19 cellular contexts compared by ENCODE assay signal in the genomic region with DNA sequence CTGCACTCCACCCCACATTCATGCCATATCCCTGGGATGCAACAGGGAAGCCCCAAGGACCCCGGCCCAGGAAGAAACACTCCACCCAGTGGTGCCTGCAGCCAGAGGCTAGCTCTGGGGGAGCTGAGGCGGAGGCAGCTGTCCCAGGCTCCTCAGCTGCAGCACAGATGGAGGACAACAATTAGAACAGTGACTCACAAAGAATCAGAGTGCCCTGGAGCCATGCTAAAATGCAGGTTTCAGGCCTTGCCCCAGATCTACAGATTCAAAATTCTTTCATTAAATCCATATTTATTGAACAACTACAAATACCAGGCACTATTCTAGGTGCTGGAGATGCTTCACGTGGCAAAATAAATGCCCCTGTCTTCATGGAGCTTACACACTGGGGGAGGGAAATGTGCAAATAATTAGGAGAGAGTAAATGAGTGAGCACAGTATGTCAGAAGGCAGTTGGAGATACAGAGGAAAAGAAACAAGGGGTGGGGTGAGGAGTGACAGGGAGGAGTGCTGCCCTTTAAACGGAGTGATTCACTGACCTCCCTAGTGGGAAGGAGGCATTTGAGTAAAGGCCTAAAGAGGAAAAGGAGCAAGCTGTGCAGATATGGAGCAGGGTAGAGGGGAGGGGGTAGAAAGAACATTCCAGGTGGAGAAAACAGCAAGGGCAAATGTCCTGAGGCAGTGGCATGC.
DNase-seq lines count a peak whose midpoint lies in the region; ATAC-seq and TF ChIP-seq lines count a peak whose summit lies in the region.
"Had no signal": no experiment of that assay in that cellular context is flagged by ENCODE, and none has a peak within 500 bp of the region (broad histone marks: within the 10 kb centered on the region; RNA-seq: fewer than 3 reads in every experiment).

No MANE protein-coding gene starts in this region.

- no peaks in the 10 kb centered on the region for H3K9me3 Mint-ChIP-seq in WTC11
- no peaks in the 10 kb centered on the region for H3K9me3 Mint-ChIP-seq in T-helper 2 cell treated with Interferon-gamma antibody and Interleukin-4, amounts not matched to agents 5 μg/mL and 100 μg/mL, for 36 hours
- H3K9me3 Mint-ChIP-seq: activated naive CD4-positive, alpha-beta T cell treated with anti-CD3 and anti-CD28 coated beads, Interleukin-2, amount 50 U/mL, for 24 hours had no signal

- no peaks in the 10 kb centered on the region for H3K36me3 Mint-ChIP-seq in WTC11
- H3K36me3 Mint-ChIP-seq in T-helper 2 cell treated with Interferon-gamma antibody and Interleukin-4, amounts not matched to agents 5 μg/mL and 100 μg/mL, for 36 hours (ENCODE audit: low read depth): no peaks in the 10 kb centered on the region
- H3K36me3 Mint-ChIP-seq: activated naive CD4-positive, alpha-beta T cell treated with anti-CD3 and anti-CD28 coated beads, Interleukin-2, amount 50 U/mL, for 24 hours had no signal

- POLR2A ChIA-PET in RWPE1 (lab: Yijun Ruan, JAX; ENCODE audit: low non-redundant PET) (no interaction called here), WTC11 (lab: Charles Lee) (no interaction called here)

- in situ Hi-C loops in GM23248 (cut with MboI): no loop called here

- H3K4me2 ChIP-seq in GM23248 (ENCODE audit: unreplicated experiment): no peak overlapping the region

- H3K27me3 Mint-ChIP-seq in WTC11 (ENCODE audit: low read depth): no peaks in the 10 kb centered on the region
- H3K27me3 Mint-ChIP-seq in T-helper 2 cell treated with Interferon-gamma antibody and Interleukin-4, amounts not matched to agents 5 μg/mL and 100 μg/mL, for 36 hours (ENCODE audit: low read depth): no peaks in the 10 kb centered on the region
- H3K27me3 Mint-ChIP-seq: activated naive CD4-positive, alpha-beta T cell treated with anti-CD3 and anti-CD28 coated beads, Interleukin-2, amount 50 U/mL, for 24 hours had no signal

- peak; percentile 67 for DNase-seq in GM23248
- DNase-seq in RWPE1 (ENCODE audit: low spot score): no peak
- DNase-seq in foreskin fibroblast: peak; percentile 50 to 83
- DNase-seq in sigmoid colon: no peak
- no peak for DNase-seq in WTC11 (ENCODE audit: low spot score)
- no peak for DNase-seq in NCI-H1417 treated with DMSO at 0.1 percent for 48 hours (lab: John Stamatoyannopoulos, UW)
- DNase-seq in T-helper 2 cell treated with Interferon-gamma antibody and Interleukin-4, amounts not matched to agents 5 μg/mL and 100 μg/mL, for 36 hours (ENCODE audit: low spot score): no peak
- DNase-seq: activated T-cell treated with anti-CD3 and anti-CD28 coated beads, Interleukin-2, amount 50 U/mL, for 48 hours; DMS79 treated with DMSO at 0.1 percent for 48 hours; GOT3; left cardiac atrium; NCI-H1105 treated with DMSO at 0.1 percent for 48 hours; NCI-H2107; NCI-H526 treated with DMSO at 0.1 percent for 48 hours; stimulated activated naive CD4-positive, alpha-beta T cell treated with Interleukin-2 at 50 U/mL for 16 hours; upper lobe of right lung had no signal

- no peak overlapping the region for H3K9ac ChIP-seq in GM23248

- H3K9me3 ChIP-seq in GM23248 (ENCODE audit: low read depth) (no peaks in the 10 kb centered on the region), sigmoid colon (no peaks in the 10 kb centered on the region)
- H3K9me3 ChIP-seq: upper lobe of right lung had no signal

- 45 to 51% methylated on average over 4 of the region's 4 CpGs for WGBS in GM23248 (ENCODE audit: low coverage in 1 of 2, low lambda C conversion rate in 2 of 2, missing lambda C conversion rate in 2 of 2), 2 experiments
- WGBS in sigmoid colon, 2 donors: 81 to 82% methylated on average over 4 of the region's 4 CpGs

- no peaks in the 10 kb centered on the region for H4K20me1 ChIP-seq in GM23248 (ENCODE audit: insufficient read depth)

- H3K27ac ChIP-seq in GM23248: peak overlapping the region; percentile 63
- peak overlapping the region; percentile 40; the same call in 1 of the 2 replicates for H3K27ac ChIP-seq in RWPE1
- peak overlapping the region in 3 of 4 donors; percentile 54 to 64 (median 57) for H3K27ac ChIP-seq in sigmoid colon
- H3K27ac ChIP-seq: upper lobe of right lung had no signal

- peaks cover 15% of the 10 kb centered on the region for H3K4me1 Mint-ChIP-seq in WTC11
- H3K4me1 Mint-ChIP-seq in T-helper 2 cell treated with Interferon-gamma antibody and Interleukin-4, amounts not matched to agents 5 μg/mL and 100 μg/mL, for 36 hours (ENCODE audit: low read depth): no peaks in the 10 kb centered on the region
- H3K4me1 Mint-ChIP-seq: activated naive CD4-positive, alpha-beta T cell treated with anti-CD3 and anti-CD28 coated beads, Interleukin-2, amount 50 U/mL, for 24 hours had no signal

- H2AFZ ChIP-seq in GM23248: 0 out of 2 replicates have a peak overlapping the region, but pooled peaks have one; percentile 19

- TF ChIP-seq EP300 in sigmoid colon (IDR thresholded peaks at IDR 0.05): no peak

- H3K36me3 ChIP-seq in GM23248 (ENCODE audit: low read depth): no peaks in the 10 kb centered on the region
- peaks cover 0 to 20% (median 0%) of the 10 kb centered on the region in 4 donors for H3K36me3 ChIP-seq in sigmoid colon
- H3K36me3 ChIP-seq: upper lobe of right lung had no signal

- peaks cover 21% of the 10 kb centered on the region; the same call in 1 of the 2 replicates for H3F3A ChIP-seq in GM23248 (ENCODE audit: insufficient read depth)

- TF ChIP-seq POLR2A in sigmoid colon (IDR thresholded peaks at IDR 0.05): no peak

- H3K4me1 ChIP-seq in GM23248 (ENCODE audit: insufficient read depth) (peaks cover 25% of the 10 kb centered on the region), sigmoid colon (peaks cover 0 to 42% (median 28%) of the 10 kb centered on the region in 4 donors)

- no peak for ATAC-seq in WTC11
- no peak for ATAC-seq in HG03432 (IDR thresholded peaks at IDR 0.05; ENCODE audit: unreplicated experiment)
- ATAC-seq: activated CD4-positive, CD25-positive, alpha-beta regulatory T cell treated with anti-CD3 and anti-CD28 coated beads, Interleukin-2, amount 50 U/mL, for 24 hours had no signal

- H3K4me3 Mint-ChIP-seq in WTC11: no peak overlapping the region
- H3K4me3 Mint-ChIP-seq in T-helper 2 cell treated with Interferon-gamma antibody and Interleukin-4, amounts not matched to agents 5 μg/mL and 100 μg/mL, for 36 hours: no peak overlapping the region
- H3K4me3 Mint-ChIP-seq: activated naive CD4-positive, alpha-beta T cell treated with anti-CD3 and anti-CD28 coated beads, Interleukin-2, amount 50 U/mL, for 24 hours had no signal

- no peaks in the 10 kb centered on the region for H3K79me2 ChIP-seq in GM23248 (ENCODE audit: insufficient read depth)

- TF ChIP-seq CTCF in RWPE1 (conservative IDR thresholded peaks at IDR 0.05; ENCODE audit: low read depth) (no peak), foreskin fibroblast (IDR thresholded peaks at IDR 0.05; ENCODE audit: low read depth, low read length) (no peak), sigmoid colon (IDR thresholded peaks at IDR 0.05) (no peak), WTC11 (IDR thresholded peaks at IDR 0.05) (no peak)

- H3K27me3 ChIP-seq in GM23248 (replicated peaks; ENCODE audit: insufficient read depth): no peaks in the 10 kb centered on the region
- H3K27me3 ChIP-seq in sigmoid colon: no peaks in the 10 kb centered on the region
- H3K27me3 ChIP-seq: upper lobe of right lung had no signal

- no peaks in the 10 kb centered on the region for H3K9me2 ChIP-seq in GM23248 (ENCODE audit: insufficient read depth)

- intact Hi-C loops in sigmoid colon (cut with DNase I): no loop called here

- H3K4me3 ChIP-seq in GM23248: no peak overlapping the region
- no peak overlapping the region for H3K4me3 ChIP-seq in foreskin fibroblast (ENCODE audit: low read depth in 1 of 2, low read length in 2 of 2)
- no peak overlapping the region for H3K4me3 ChIP-seq in sigmoid colon
- H3K4me3 ChIP-seq: upper lobe of right lung had no signal

- CTCF ChIA-PET in RWPE1 (lab: Yijun Ruan, JAX): no interaction called here
- CTCF ChIA-PET in WTC11 (lab: Charles Lee): no interaction called here

- no peak overlapping the region for H3K27ac Mint-ChIP-seq in WTC11
- no peak overlapping the region for H3K27ac Mint-ChIP-seq in T-helper 2 cell treated with Interferon-gamma antibody and Interleukin-4, amounts not matched to agents 5 μg/mL and 100 μg/mL, for 36 hours
- H3K27ac Mint-ChIP-seq: activated naive CD4-positive, alpha-beta T cell treated with anti-CD3 and anti-CD28 coated beads, Interleukin-2, amount 50 U/mL, for 24 hours had no signal

TF ChIP-seq in WTC11, 78 proteins besides CTCF, POLR2A, EP300 and RAD21:
- TF ChIP-seq FOXJ3 (CRISPR knock-in tag; IDR thresholded peaks at IDR 0.05; ENCODE audit: borderline replicate concordance) (no peak), ELF4 (CRISPR knock-in tag; IDR thresholded peaks at IDR 0.05; ENCODE audit: low read depth) (no peak)

Comparison
In these comparisons a context has a peak if more than half of its experiments do, and no peak if none do; other contexts are left out.
1. DNase-seq: peak in GM23248 (single experiment) and foreskin fibroblast (2 of 2); none in RWPE1 (single experiment), sigmoid colon (single experiment), WTC11 (single experiment), NCI-H1417 treated with DMSO at 0.1 percent for 48 hours (single experiment) and T-helper 2 cell treated with Interferon-gamma antibody and Interleukin-4, amounts not matched to agents 5 μg/mL and 100 μg/mL, for 36 hours (single experiment).
2. Peak in every context shown above with its lines, with median percentiles within 50 percentile points of each other: H3K27ac ChIP-seq.